ENCODE assay signal across 1 cellular context in genomic region chr6:24931752-24932691, GRCh38.
TF ChIP-seq lines count a peak whose summit lies in the region.

No MANE protein-coding gene starts in this region.

TF ChIP-seq in SK-N-SH treated with all-trans-retinoic acid at 6 μM for 48 hours, 23 proteins besides CTCF, POLR2A, EP300 and RAD21 (continued from another document):
- TF ChIP-seq TCF4 (CRISPR knock-in tag; IDR thresholded peaks at IDR 0.05; ENCODE audit: borderline replicate concordance) (peak; percentile 68), GLIS3 (CRISPR knock-in tag; IDR thresholded peaks at IDR 0.05) (no peak), CSDC2 (CRISPR knock-in tag; IDR thresholded peaks at IDR 0.05) (no peak), ZC3H10 (CRISPR knock-in tag; IDR thresholded peaks at IDR 0.05) (peak; percentile 44; the same call in 1 of the 2 replicates), CREB5 (CRISPR knock-in tag; IDR thresholded peaks at IDR 0.05; ENCODE audit: low read depth) (peak; percentile 81; the same call in 1 of the 2 replicates), CSRNP3 (CRISPR knock-in tag; IDR thresholded peaks at IDR 0.05) (peak; percentile 51; the same call in 1 of the 2 replicates), ESRRG (CRISPR knock-in tag; IDR thresholded peaks at IDR 0.05) (no peak), OSR1 (CRISPR knock-in tag; IDR thresholded peaks at IDR 0.05) (no peak), ISL1 (CRISPR knock-in tag; IDR thresholded peaks at IDR 0.05) (peak; percentile 81)
- TF ChIP-seq, protein P1, sequence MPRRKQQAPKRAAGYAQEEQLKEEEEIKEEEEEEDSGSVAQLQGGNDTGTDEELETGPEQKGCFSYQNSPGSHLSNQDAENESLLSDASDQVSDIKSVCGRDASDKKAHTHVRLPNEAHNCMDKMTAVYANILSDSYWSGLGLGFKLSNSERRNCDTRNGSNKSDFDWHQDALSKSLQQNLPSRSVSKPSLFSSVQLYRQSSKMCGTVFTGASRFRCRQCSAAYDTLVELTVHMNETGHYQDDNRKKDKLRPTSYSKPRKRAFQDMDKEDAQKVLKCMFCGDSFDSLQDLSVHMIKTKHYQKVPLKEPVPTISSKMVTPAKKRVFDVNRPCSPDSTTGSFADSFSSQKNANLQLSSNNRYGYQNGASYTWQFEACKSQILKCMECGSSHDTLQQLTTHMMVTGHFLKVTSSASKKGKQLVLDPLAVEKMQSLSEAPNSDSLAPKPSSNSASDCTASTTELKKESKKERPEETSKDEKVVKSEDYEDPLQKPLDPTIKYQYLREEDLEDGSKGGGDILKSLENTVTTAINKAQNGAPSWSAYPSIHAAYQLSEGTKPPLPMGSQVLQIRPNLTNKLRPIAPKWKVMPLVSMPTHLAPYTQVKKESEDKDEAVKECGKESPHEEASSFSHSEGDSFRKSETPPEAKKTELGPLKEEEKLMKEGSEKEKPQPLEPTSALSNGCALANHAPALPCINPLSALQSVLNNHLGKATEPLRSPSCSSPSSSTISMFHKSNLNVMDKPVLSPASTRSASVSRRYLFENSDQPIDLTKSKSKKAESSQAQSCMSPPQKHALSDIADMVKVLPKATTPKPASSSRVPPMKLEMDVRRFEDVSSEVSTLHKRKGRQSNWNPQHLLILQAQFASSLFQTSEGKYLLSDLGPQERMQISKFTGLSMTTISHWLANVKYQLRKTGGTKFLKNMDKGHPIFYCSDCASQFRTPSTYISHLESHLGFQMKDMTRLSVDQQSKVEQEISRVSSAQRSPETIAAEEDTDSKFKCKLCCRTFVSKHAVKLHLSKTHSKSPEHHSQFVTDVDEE (CRISPR knock-in tag; IDR thresholded peaks at IDR 0.05): no peak
TF ChIP-seq in SK-N-SH treated with all-trans-retinoic acid at 6 μM for 48 hours: peak in this region for 5.
